In genomic region chr17:44844390-44844830, GRCh38 we compare ENCODE assay signal across 18 cellular contexts. TPM values are rescaled to one million over a fixed set of nuclear protein-coding genes. Genes with fewer than 3 reads are reported as not detected.
DNase-seq lines count a peak whose midpoint lies in the region; ATAC-seq and TF ChIP-seq lines count a peak whose summit lies in the region.
"Had no signal": no experiment of that assay in that cellular context is flagged by ENCODE, and none has a peak within 500 bp of the region (broad histone marks: within the 10 kb centered on the region; RNA-seq: fewer than 3 reads in every experiment).

No MANE protein-coding gene starts in this region.

- H3K4me1 ChIP-seq in SJSA1 (replicated peaks) = peaks cover 33% of the 10 kb centered on the region
- H3K4me1 ChIP-seq in foreskin keratinocyte = no peaks in the 10 kb centered on the region
- H3K4me1 ChIP-seq in neural progenitor cell = peaks cover 22% of the 10 kb centered on the region
- H3K4me1 ChIP-seq in suprapubic skin = no peaks in the 10 kb centered on the region
- H3K4me1 ChIP-seq: parathyroid adenoma, tibial nerve had no signal

- no peaks in the 10 kb centered on the region for H4K20me1 ChIP-seq in neural progenitor cell (ENCODE audit: low read depth)

- no peaks in the 10 kb centered on the region for H3K79me2 ChIP-seq in neural progenitor cell (ENCODE audit: low read depth)
- H3K79me2 ChIP-seq: parathyroid adenoma had no signal

- 88% methylated on average over 1 of the region's 1 CpG for WGBS in suprapubic skin

- H3K27ac ChIP-seq in SJSA1 = peak overlapping the region; percentile 73
- H3K27ac ChIP-seq in foreskin keratinocyte = no peak overlapping the region
- no peak overlapping the region for H3K27ac ChIP-seq in neural progenitor cell
- no peak overlapping the region for H3K27ac ChIP-seq in suprapubic skin
- H3K27ac ChIP-seq: parathyroid adenoma, tibial nerve had no signal

- no peak for TF ChIP-seq POLR2A in suprapubic skin (IDR thresholded peaks at IDR 0.05)

- peak overlapping the region; percentile 54 for H2AFZ ChIP-seq in neural progenitor cell (replicated peaks)
- H2AFZ ChIP-seq: parathyroid adenoma had no signal

- CTCF ChIA-PET in BJ (lab: Yijun Ruan, JAX) = interaction anchor here (0.7 to 5.4 kb wide), 8 partner anchors 10 to 69 kb away, joined by 3 to 39 read pairs (median 4); no protein-coding TSS in a partner anchor

- H3K4me1 Mint-ChIP-seq in neural progenitor cell = peaks cover 16% of the 10 kb centered on the region
- H3K4me1 Mint-ChIP-seq: activated naive CD4-positive, alpha-beta T cell treated with anti-CD3 and anti-CD28 coated beads, Interleukin-2, amount 10 ng/mL, durations not matched to agents 7 days and 5 days; memory B cell had no signal

- H3K27me3 ChIP-seq in BJ (ENCODE audit: control insufficient read depth, insufficient read depth, low read length) (no peaks in the 10 kb centered on the region), SJSA1 (replicated peaks) (no peaks in the 10 kb centered on the region), foreskin keratinocyte (no peaks in the 10 kb centered on the region), neural progenitor cell (no peaks in the 10 kb centered on the region), suprapubic skin (no peaks in the 10 kb centered on the region)

- H3K9me3 ChIP-seq in SJSA1 (replicated peaks) (no peaks in the 10 kb centered on the region), neural progenitor cell (ENCODE audit: low read depth) (no peaks in the 10 kb centered on the region), suprapubic skin (no peaks in the 10 kb centered on the region)
- H3K9me3 ChIP-seq: tibial nerve had no signal

- H3K36me3 ChIP-seq in BJ (ENCODE audit: control insufficient read depth, insufficient read depth, low read length) (peaks cover 1% of the 10 kb centered on the region; the same call in 1 of the 2 replicates), SJSA1 (peaks cover 3% of the 10 kb centered on the region; the same call in 1 of the 2 replicates), neural progenitor cell (no peaks in the 10 kb centered on the region), suprapubic skin (no peaks in the 10 kb centered on the region)

- H3K27ac Mint-ChIP-seq in neural progenitor cell = peak overlapping the region; percentile 14
- H3K27ac Mint-ChIP-seq: activated naive CD4-positive, alpha-beta T cell treated with anti-CD3 and anti-CD28 coated beads, Interleukin-2, amount 10 ng/mL, durations not matched to agents 7 days and 5 days; memory B cell had no signal

- DNase-seq in BJ (ENCODE audit: low read depth) = no peak
- DNase-seq in SJSA1 (ENCODE audit: low read depth in 1 of 2, low spot score in 2 of 2) = peak; percentile 73 to 90
- no peak for DNase-seq in foreskin keratinocyte
- DNase-seq in neural progenitor cell (ENCODE audit: low spot score) = peak; percentile 10
- no peak for DNase-seq in COLO668 (lab: John Stamatoyannopoulos, UW; ENCODE audit: unreplicated experiment)
- no peak for DNase-seq in suprapubic skin (ENCODE audit: low spot score in 2 of 2)
- DNase-seq: activated naive CD4-positive, alpha-beta T cell treated with anti-CD3 and anti-CD28 coated beads, Interleukin-2, amount 10 ng/mL, durations not matched to agents 7 days and 5 days; C1 segment of cervical spinal cord; caudate nucleus; DND-41; NCI-H1092 treated with DMSO at 0.1 percent for 48 hours; NCI-H345 had no signal

- H3K36me3 Mint-ChIP-seq in neural progenitor cell = no peaks in the 10 kb centered on the region
- H3K36me3 Mint-ChIP-seq: memory B cell had no signal

- peaks cover 6% of the 10 kb centered on the region for H3K27me3 Mint-ChIP-seq in neural progenitor cell (ENCODE audit: insufficient read depth, low read depth)

- no peak for TF ChIP-seq EP300 in suprapubic skin (IDR thresholded peaks at IDR 0.05)

- POLR2A ChIA-PET in BJ (lab: Charles Lee) = no interaction called here

- ATAC-seq in foreskin keratinocyte (no peak), GM21576 (IDR thresholded peaks at IDR 0.05; ENCODE audit: unreplicated experiment) (no peak), GM19397 (IDR thresholded peaks at IDR 0.05; ENCODE audit: unreplicated experiment) (no peak)

- TF ChIP-seq CTCF in BJ (IDR thresholded peaks at IDR 0.05; ENCODE audit: insufficient read depth, low read depth, low read length) (peak; percentile 18; the same call in 1 of the 2 replicates), foreskin keratinocyte (conservative IDR thresholded peaks at IDR 0.05) (peak; percentile 5), neural progenitor cell (IDR thresholded peaks at IDR 0.05) (no peak), suprapubic skin (IDR thresholded peaks at IDR 0.05) (no peak)

- no peak overlapping the region for H3K4me3 Mint-ChIP-seq in neural progenitor cell
- H3K4me3 Mint-ChIP-seq: activated naive CD4-positive, alpha-beta T cell treated with anti-CD3 and anti-CD28 coated beads, Interleukin-2, amount 10 ng/mL, durations not matched to agents 7 days and 5 days; memory B cell had no signal

- no peaks in the 10 kb centered on the region for H3K9me3 Mint-ChIP-seq in neural progenitor cell
- H3K9me3 Mint-ChIP-seq: activated naive CD4-positive, alpha-beta T cell treated with anti-CD3 and anti-CD28 coated beads, Interleukin-2, amount 10 ng/mL, durations not matched to agents 7 days and 5 days; memory B cell had no signal

- no peaks in the 10 kb centered on the region for H3F3A ChIP-seq in neural progenitor cell (ENCODE audit: low read depth)

- H3K9ac ChIP-seq in neural progenitor cell = no peak overlapping the region
- H3K9ac ChIP-seq: parathyroid adenoma had no signal

- H3K4me3 ChIP-seq in BJ (ENCODE audit: low read depth, low read length) (no peak overlapping the region), SJSA1 (no peak overlapping the region), neural progenitor cell (no peak overlapping the region), suprapubic skin (no peak overlapping the region)
- H3K4me3 ChIP-seq: tibial nerve had no signal

- H3K4me2 ChIP-seq in neural progenitor cell = no peak overlapping the region

RNA-seq across cellular contexts. Expression of gene HIGD1B, which starts 3.3 kb away (rescaled TPM):
- polyA plus RNA-seq in BJ (2011; rRNA removed) (not detected in 2 replicates), foreskin keratinocyte (not detected in 2 replicates)
- not detected in 2 replicates for polyA minus RNA-seq in BJ (2011; rRNA and poly(A)+ RNA removed)
- total RNA-seq in SJSA1 (2014; rRNA removed; shearing (Covaris generic)) = not detected in 2 replicates
- total RNA-seq in foreskin keratinocyte (not detected in 2 replicates), neural progenitor cell (ENCODE audit: low replicate concordance) (not detected in 2 replicates), suprapubic skin (not detected)
- total RNA-seq: SK-MEL-5 had no signal

RNA-seq across cellular contexts. Expression of gene GJC1, which starts 14.3 kb away (rescaled TPM):
- polyA plus RNA-seq in BJ (2011; rRNA removed) (26.5 and 32.2 TPM in 2 replicates), foreskin keratinocyte (13.0 and 14.5 TPM in 2 replicates)
- polyA minus RNA-seq in BJ (2011; rRNA and poly(A)+ RNA removed) = 44.3 and 53.8 TPM in 2 replicates
- total RNA-seq in SJSA1 (2014; rRNA removed; shearing (Covaris generic)) = 36.4 and 53.4 TPM in 2 replicates
- total RNA-seq in foreskin keratinocyte (31.7 and 32.5 TPM in 2 replicates), neural progenitor cell (ENCODE audit: low replicate concordance) (63.4 and 76.9 TPM in 2 replicates), suprapubic skin (1 to 10 TPM; 1.1 to 7.8 (median 1.9) TPM)

RNA-seq across cellular contexts. Expression of gene EFTUD2, which starts 54.8 kb away (rescaled TPM):
- polyA plus RNA-seq in BJ (2011; rRNA removed) (72.0 and 121 TPM in 2 replicates), foreskin keratinocyte (76.6 and 87.6 TPM in 2 replicates)
- 88.1 and 105 TPM in 2 replicates for polyA minus RNA-seq in BJ (2011; rRNA and poly(A)+ RNA removed)
- 158 and 179 TPM in 2 replicates for total RNA-seq in SJSA1 (2014; rRNA removed; shearing (Covaris generic))
- total RNA-seq in foreskin keratinocyte (129 and 136 TPM in 2 replicates), neural progenitor cell (ENCODE audit: low replicate concordance) (114 and 185 TPM in 2 replicates), suprapubic skin (100 to 1,000 TPM in 2 of 4 donors, 10 to 100 TPM in 2; 46.6 to 114 (median 94.7) TPM)

Comparison
In these comparisons a context has a peak if more than half of its experiments do, and no peak if none do; other contexts are left out.
1. DNase-seq: peak in SJSA1 (2 of 2) and neural progenitor cell (single experiment); none in BJ (single experiment), foreskin keratinocyte (0 of 2), COLO668 (single experiment) and suprapubic skin (0 of 2).
2. CTCF ChIP-seq: peak in BJ (single experiment) and foreskin keratinocyte (single experiment); none in neural progenitor cell (single experiment) and suprapubic skin (0 of 2).